Comparison of ENCODE assay signal across 22 cellular contexts in genomic region chr11:66691311-66691980, GRCh38.
"Had no signal": no experiment of that assay in that cellular context is flagged by ENCODE, and none has a peak within 500 bp of the region (broad histone marks: within the 10 kb centered on the region; RNA-seq: fewer than 3 reads in every experiment).

No MANE protein-coding gene starts in this region.

- H3K36me3 Mint-ChIP-seq: activated naive CD4-positive, alpha-beta T cell treated with anti-CD3 and anti-CD28 coated beads, Interleukin-2, amount 50 U/mL, for 24 hours had no signal

- ATAC-seq: activated CD4-positive, CD25-positive, alpha-beta regulatory T cell treated with anti-CD3 and anti-CD28 coated beads, Interleukin-2, amount 50 U/mL, for 24 hours; activated CD8-positive, alpha-beta T cell treated with anti-CD3 and anti-CD28 coated beads for 36 hours; activated T-cell treated with anti-CD3 and anti-CD28 coated beads, Interleukin-2, amount 50 U/mL, for 72 hours; body of pancreas; SK-N-SH treated with all-trans-retinoic acid at 6 μM for 48 hours had no signal

- H3K9me3 Mint-ChIP-seq: activated CD8-positive, alpha-beta T cell treated with anti-CD3 and anti-CD28 coated beads for 36 hours; activated naive CD4-positive, alpha-beta T cell treated with anti-CD3 and anti-CD28 coated beads, Interleukin-2, amount 50 U/mL, for 24 hours; activated T-cell treated with anti-CD3 and anti-CD28 coated beads, Interleukin-2, amount 50 U/mL, for 72 hours had no signal

- H3K27me3 Mint-ChIP-seq: activated CD8-positive, alpha-beta T cell treated with anti-CD3 and anti-CD28 coated beads for 36 hours; activated naive CD4-positive, alpha-beta T cell treated with anti-CD3 and anti-CD28 coated beads, Interleukin-2, amount 50 U/mL, for 24 hours had no signal

- H3K4me1 ChIP-seq: ascending aorta, body of pancreas, Peyer's patch, SJSA1 had no signal

- H3K4me3 ChIP-seq: ascending aorta, body of pancreas, Peyer's patch, SJSA1 had no signal

- H3K9me3 ChIP-seq: ascending aorta, body of pancreas, Peyer's patch had no signal

- H3K4me1 Mint-ChIP-seq: activated naive CD4-positive, alpha-beta T cell treated with anti-CD3 and anti-CD28 coated beads, Interleukin-2, amount 50 U/mL, for 24 hours had no signal

- H3K27ac ChIP-seq: ascending aorta, body of pancreas, Peyer's patch, SJSA1 had no signal

- DNase-seq: activated CD4-positive, alpha-beta T cell treated with anti-CD3 and anti-CD28 coated beads for 4 hours; activated CD8-positive, alpha-beta memory T cell treated with anti-CD3 and anti-CD28 coated beads, Interleukin-2, amount 50 U/mL, for 4 hours; activated CD8-positive, alpha-beta T cell treated with anti-CD3 and anti-CD28 coated beads for 36 hours; activated naive CD4-positive, alpha-beta T cell; activated T-cell treated with anti-CD3 and anti-CD28 coated beads, Interleukin-2, amount 50 U/mL, for 72 hours; body of pancreas; central memory CD4-positive, alpha-beta T cell; Kasumi-1; NCI-H1048; NCI-H146; NCI-H187 treated with DMSO at 0.1 percent for 48 hours; NCI-H2081 treated with DMSO at 0.1 percent for 48 hours; NCI-H446; NCI-H524; SHP77; SW 1271 had no signal

- H3K36me3 ChIP-seq: ascending aorta, Peyer's patch, SJSA1 had no signal

- H3K27ac Mint-ChIP-seq: activated CD8-positive, alpha-beta T cell treated with anti-CD3 and anti-CD28 coated beads for 36 hours; activated T-cell treated with anti-CD3 and anti-CD28 coated beads, Interleukin-2, amount 50 U/mL, for 72 hours had no signal

- H3K27me3 ChIP-seq: ascending aorta, body of pancreas, Peyer's patch, SJSA1 had no signal

- H3K4me3 Mint-ChIP-seq: activated CD8-positive, alpha-beta T cell treated with anti-CD3 and anti-CD28 coated beads for 36 hours; activated naive CD4-positive, alpha-beta T cell treated with anti-CD3 and anti-CD28 coated beads, Interleukin-2, amount 50 U/mL, for 24 hours; activated T-cell treated with anti-CD3 and anti-CD28 coated beads, Interleukin-2, amount 50 U/mL, for 72 hours had no signal
